In genomic region chr7:43582503-43583423, GRCh38 we compare ENCODE assay signal across 8 cellular contexts. TPM values are rescaled to one million over a fixed set of nuclear protein-coding genes. Genes with fewer than 3 reads are reported as not detected.
DNase-seq lines count a peak whose midpoint lies in the region; ATAC-seq and TF ChIP-seq lines count a peak whose summit lies in the region.

Gene STK17A (plus strand): TSS chr7:43583108. CDS start chr7:43583244, 136 bp downstream.

- H3K27me3 Mint-ChIP-seq in chondrocyte (ENCODE audit: low read depth): peaks cover 14% of the 10 kb centered on the region

- H3K27ac Mint-ChIP-seq in chondrocyte (ENCODE audit: unreplicated experiment): peak within 1 kb of the TSS; percentile 96

- DNase-seq in AG20443 (ENCODE audit: low spot score) (peak; percentile 97), NCI-H345 treated with DMSO at 0.1 percent for 48 hours (lab: John Stamatoyannopoulos, UW; ENCODE audit: unreplicated experiment) (peak; percentile 91), chondrocyte (ENCODE audit: low spot score) (peak; percentile 95), kidney glomerular epithelial cell (lab: John Stamatoyannopoulos, UW) (peak; percentile 87)
- DNase-seq in activated CD4-positive, alpha-beta T cell treated with anti-CD3 and anti-CD28 coated beads for 1 hour: peak; percentile 95
- DNase-seq in stimulated activated CD4-positive, alpha-beta T cell treated with anti-CD3 and anti-CD28 coated beads, Interleukin-1b, Interleukin-23, amount 100 ng/mL, for 24 hours (ENCODE audit: low read depth in 4 of 4, low spot score in 1 of 4): peak; percentile 77 to 90 (median 86)

- H3K4me1 Mint-ChIP-seq in chondrocyte (ENCODE audit: low read depth): peaks cover 36% of the 10 kb centered on the region

- peaks cover 7% of the 10 kb centered on the region for H3K36me3 Mint-ChIP-seq in chondrocyte (ENCODE audit: low read depth)

- ATAC-seq in GM19025 (IDR thresholded peaks at IDR 0.05; ENCODE audit: low read depth, unreplicated experiment) (peak; percentile 62), HG03342 (IDR thresholded peaks at IDR 0.05; ENCODE audit: unreplicated experiment) (peak; percentile 63)

- peak within 1 kb of the TSS; percentile 94 for H3K4me3 Mint-ChIP-seq in chondrocyte (ENCODE audit: unreplicated experiment)

- H3K9me3 Mint-ChIP-seq in chondrocyte (ENCODE audit: low read depth): peaks cover 3% of the 10 kb centered on the region

- TF ChIP-seq CTCF in chondrocyte (IDR thresholded peaks at IDR 0.05): peak; percentile 96

RNA-seq across cellular contexts. Expression of gene STK17A, which starts in this region (rescaled TPM):
- 17.1 to 35.0 TPM (median 35.0 TPM) in 3 replicates for total RNA-seq in chondrocyte

Comparison
In these comparisons a context has a peak if more than half of its experiments do, and no peak if none do; other contexts are left out.
1. Peak in every context shown above with its lines: DNase-seq and ATAC-seq.